In genomic region chr17:66715745-66716156, GRCh38 we compare ENCODE assay signal across 8 cellular contexts.
A peak's percentile ranks its signal among the peaks of the same experiment; 100 is the strongest.
DNase-seq lines count a peak whose midpoint lies in the region; ATAC-seq and TF ChIP-seq lines count a peak whose summit lies in the region.

No MANE protein-coding gene starts in this region.

- intact Hi-C loops in mucosa of descending colon (cut with DNase I, micrococcal nuclease): loop anchor here in 1 of 2 donors (5.0 kb wide), 1 partner anchor 192 kb away; no protein-coding TSS in a partner anchor

- ATAC-seq in GM18498 (IDR thresholded peaks at IDR 0.05; ENCODE audit: unreplicated experiment) (peak; percentile 26), mucosa of descending colon (peak; percentile 70), HG02798 (IDR thresholded peaks at IDR 0.05; ENCODE audit: poor library complexity, unreplicated experiment) (no peak)

- DNase-seq in Ammon's horn (ENCODE audit: low spot score): peak; percentile 73
- DNase-seq in NCI-H1105 (lab: John Stamatoyannopoulos, UW): peak; percentile 60
- DNase-seq in SK-N-MC (ENCODE audit: low read depth, low spot score): peak; percentile 62
- peak; percentile 77 for DNase-seq in epithelial cell of esophagus (ENCODE audit: low read depth)
- peak in 1 of 3 donors; percentile 53 for DNase-seq in mucosa of descending colon
- DNase-seq in activated CD4-positive, alpha-beta T cell treated with anti-CD3 and anti-CD28 coated beads for 48 hours: no peak

- no peak overlapping the region for H3K4me3 ChIP-seq in SK-N-MC
- H3K4me3 ChIP-seq in epithelial cell of esophagus (ENCODE audit: low read length): no peak overlapping the region
- no peak overlapping the region for H3K4me3 ChIP-seq in mucosa of descending colon

- H3K9ac ChIP-seq in SK-N-MC (ENCODE audit: insufficient read length): no peak overlapping the region

- TF ChIP-seq CTCF in epithelial cell of esophagus (IDR thresholded peaks at IDR 0.05; ENCODE audit: insufficient read depth, low read depth, low read length, missing control alignments): peak; percentile 76
- peak; percentile 58 for TF ChIP-seq CTCF in mucosa of descending colon (IDR thresholded peaks at IDR 0.05)

- peaks cover 29% of the 10 kb centered on the region for H3K4me1 ChIP-seq in mucosa of descending colon (ENCODE audit: low read depth)

- no peaks in the 10 kb centered on the region for H3K9me3 ChIP-seq in SK-N-MC (ENCODE audit: low read depth, low read length)
- H3K9me3 ChIP-seq in mucosa of descending colon: no peaks in the 10 kb centered on the region

- no peaks in the 10 kb centered on the region for H3K36me3 ChIP-seq in SK-N-MC (ENCODE audit: insufficient read depth, low read length)
- H3K36me3 ChIP-seq in mucosa of descending colon (ENCODE audit: low read depth): no peaks in the 10 kb centered on the region

- no peak overlapping the region for H3K27ac ChIP-seq in SK-N-MC
